In genomic region chr19:51799311-51799997, GRCh38 we compare ENCODE assay signal across 1 cellular context.
TF ChIP-seq lines count a peak whose summit lies in the region.

No MANE protein-coding gene starts in this region.

TF ChIP-seq in IMR-90, 13 proteins besides CTCF, POLR2A, EP300 and RAD21 (continued from another document):
- no peak for TF ChIP-seq RCOR1 (IDR thresholded peaks at IDR 0.05; ENCODE audit: insufficient replicate concordance, low read length)
- TF ChIP-seq RFX5 (IDR thresholded peaks at IDR 0.05; ENCODE audit: low read depth, low read length), result no peak
- no peak for TF ChIP-seq CEBPB (IDR thresholded peaks at IDR 0.05; ENCODE audit: low read depth, low read length)
- TF ChIP-seq BHLHE40 (IDR thresholded peaks at IDR 0.05; ENCODE audit: low read depth, low read length), result peak; percentile 36
- no peak; the same call in 1 of the 2 replicates for TF ChIP-seq SMC3 (IDR thresholded peaks at IDR 0.05; ENCODE audit: low read depth, low read length)
